8 cellular contexts compared by ENCODE assay signal in the genomic region with DNA sequence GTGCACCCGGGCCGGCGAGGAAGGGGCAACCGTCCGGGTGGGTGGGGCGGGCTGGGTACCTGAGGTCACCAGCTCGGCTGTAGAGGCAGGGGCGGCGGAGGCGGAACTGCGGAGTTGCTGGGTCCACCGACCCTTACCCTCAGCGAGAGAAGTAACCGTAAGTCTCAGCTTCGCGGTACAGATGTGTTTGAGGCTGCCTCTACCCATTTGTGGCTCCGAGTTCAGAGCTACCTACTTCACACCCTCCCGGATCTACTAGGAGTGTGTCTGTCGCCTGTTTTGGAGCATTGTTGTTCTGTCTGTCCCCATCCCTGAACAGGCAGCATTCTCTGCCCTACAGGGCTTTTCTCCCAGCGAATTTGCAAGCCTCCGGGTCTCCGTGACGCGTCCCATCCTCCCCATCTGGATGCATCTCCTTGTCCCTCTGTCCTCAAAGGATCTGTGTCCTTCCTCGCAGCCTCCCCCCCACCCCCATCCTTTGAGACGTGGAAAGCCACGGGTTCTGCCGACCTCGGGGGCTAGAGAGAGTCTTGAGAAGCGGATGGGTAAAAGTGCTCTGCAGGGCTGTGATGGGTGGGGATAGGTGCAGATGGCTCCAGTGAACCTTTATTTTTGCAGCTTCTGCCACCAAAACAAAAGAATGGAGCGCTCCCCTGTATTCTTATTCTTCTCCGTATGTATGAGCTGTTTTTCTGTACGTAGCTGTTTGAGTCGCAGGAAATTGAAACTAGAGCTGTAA. TPM values are rescaled to one million over a fixed set of nuclear protein-coding genes. Genes with fewer than 3 reads are reported as not detected.
DNase-seq lines count a peak whose midpoint lies in the region; ATAC-seq and TF ChIP-seq lines count a peak whose summit lies in the region.

No MANE protein-coding gene starts in this region.

- peak overlapping the region; percentile 63 to 99 (median 93) for H3K27ac Mint-ChIP-seq in naive thymus-derived CD8-positive, alpha-beta T cell

- no peaks in the 10 kb centered on the region for H3K27me3 Mint-ChIP-seq in naive thymus-derived CD8-positive, alpha-beta T cell

- H3K9me3 ChIP-seq in fibroblast of lung (ENCODE audit: control insufficient read depth, insufficient read depth, low read depth, low read length), result no peaks in the 10 kb centered on the region

- peak overlapping the region; percentile 76 for H3K27ac ChIP-seq in fibroblast of lung (ENCODE audit: insufficient read depth, low read length)

- H3K36me3 Mint-ChIP-seq in naive thymus-derived CD8-positive, alpha-beta T cell, result peaks cover 0 to 17% (median 6%) of the 10 kb centered on the region in 3 donors

- TF ChIP-seq CTCF in GM12875 (IDR thresholded peaks at IDR 0.05; ENCODE audit: borderline replicate concordance, insufficient read depth, low read depth, low read length), result no peak
- no peak for TF ChIP-seq CTCF in fibroblast of lung (conservative IDR thresholded peaks at IDR 0.05 in 1 of 2, IDR thresholded peaks at IDR 0.05 in 1 of 2; ENCODE audit: low read depth in 1 of 2, low read length in 2 of 2)

- POLR2A ChIA-PET in naive thymus-derived CD8-positive, alpha-beta T cell (lab: Charles Lee), result interaction anchor here (0.9 to 3.5 kb wide), 7 partner anchors 67 to 871 kb away, joined by 3 to 27 read pairs (median 6); a partner anchor contains a TSS

- H3K4me1 Mint-ChIP-seq in naive thymus-derived CD8-positive, alpha-beta T cell, result peaks cover 23 to 66% (median 49%) of the 10 kb centered on the region in 4 donors

- no peaks in the 10 kb centered on the region for H3K36me3 ChIP-seq in fibroblast of lung (ENCODE audit: control insufficient read depth, insufficient read depth, low read length)

- H3K4me3 Mint-ChIP-seq in naive thymus-derived CD8-positive, alpha-beta T cell, result peak overlapping the region; percentile 87 to 99 (median 94)

- peaks cover 61% of the 10 kb centered on the region for H3K79me2 ChIP-seq in fibroblast of lung (ENCODE audit: control insufficient read depth, insufficient read depth, low read length)

- no peaks in the 10 kb centered on the region for H4K20me1 ChIP-seq in fibroblast of lung (ENCODE audit: control insufficient read depth, extremely low read depth, insufficient read depth, low read length)

- H2AFZ ChIP-seq in fibroblast of lung (ENCODE audit: low read length), result peak overlapping the region; percentile 99

- DNase-seq in A172 (ENCODE audit: low spot score), result peak; percentile 33
- peak; percentile 8 for DNase-seq in NCI-H1092 (lab: John Stamatoyannopoulos, UW)
- DNase-seq in activated CD8-positive, alpha-beta memory T cell treated with anti-CD3 and anti-CD28 coated beads, Interleukin-2, amount 50 U/mL, for 48 hours, result peak; percentile 62
- DNase-seq in fibroblast of lung (ENCODE audit: low read depth in 2 of 2), result peak; percentile 8 to 25
- peak; percentile 1 to 65 (median 25) for DNase-seq in naive thymus-derived CD8-positive, alpha-beta T cell
- DNase-seq in NCI-H1417 treated with DMSO at 0.1 percent for 48 hours (lab: John Stamatoyannopoulos, UW), result no peak

- peak overlapping the region; percentile 87 for H3K9ac ChIP-seq in fibroblast of lung (ENCODE audit: insufficient read depth, low read length)

- peak; percentile 19 for ATAC-seq in HG02623 (IDR thresholded peaks at IDR 0.05; ENCODE audit: unreplicated experiment)
- peak; percentile 50 to 59 for ATAC-seq in naive thymus-derived CD8-positive, alpha-beta T cell

- peak overlapping the region; percentile 91 for H3K4me2 ChIP-seq in fibroblast of lung (ENCODE audit: extremely low read depth, insufficient read depth, low read length)

- H3K4me3 ChIP-seq in GM12875 (ENCODE audit: low read depth, low read length), result peak overlapping the region; percentile 76
- peak overlapping the region; percentile 88 to 99 (median 94) for H3K4me3 ChIP-seq in fibroblast of lung (replicated peaks in 1 of 4; ENCODE audit: control extremely low read depth in 1 of 4, insufficient read depth in 1 of 4, low read depth in 3 of 4, low read length in 4 of 4)

- H3K9me3 Mint-ChIP-seq in naive thymus-derived CD8-positive, alpha-beta T cell, result no peaks in the 10 kb centered on the region

- H3K4me1 ChIP-seq in fibroblast of lung (ENCODE audit: control insufficient read depth, extremely low read depth, insufficient read depth, low read length), result peaks cover 4% of the 10 kb centered on the region

- H3K27me3 ChIP-seq in fibroblast of lung (ENCODE audit: control insufficient read depth, insufficient read depth, low read length), result no peaks in the 10 kb centered on the region

RNA-seq across cellular contexts. Expression of a gene that starts 0.8 kb away (rescaled TPM):
- total RNA-seq in A172 (2014; rRNA removed; shearing (Covaris generic)), result 46.1 and 47.1 TPM in 2 replicates
- 50.6 and 60.4 TPM in 2 replicates for total RNA-seq in fibroblast of lung
- 38.1 and 53.4 TPM in 2 replicates for polyA plus RNA-seq in fibroblast of lung
- polyA plus RNA-seq in fibroblast of lung (2012), result 21.3 and 30.3 TPM in 2 replicates
- polyA minus RNA-seq in fibroblast of lung (ENCODE audit: low replicate concordance), result 58.4 and 61.1 TPM in 2 replicates
- total RNA-seq in naive thymus-derived CD8-positive, alpha-beta T cell, result 10 to 100 TPM; 75.8 to 91.0 TPM
- 10 to 100 TPM in 1 of 3 donors, 1 to 10 TPM in 2; 5.1 to 12.7 (median 9.8) TPM for polyA plus RNA-seq in naive thymus-derived CD8-positive, alpha-beta T cell

RNA-seq across cellular contexts. Expression of a gene that starts 0.8 kb away (rescaled TPM):
- total RNA-seq in A172 (2014; rRNA removed; shearing (Covaris generic)), result 41.2 and 50.4 TPM in 2 replicates
- total RNA-seq in fibroblast of lung, result 45.7 and 53.0 TPM in 2 replicates
- polyA plus RNA-seq in fibroblast of lung, result 37.9 and 52.3 TPM in 2 replicates
- 15.0 and 19.1 TPM in 2 replicates for polyA plus RNA-seq in fibroblast of lung (2012)
- 18.8 and 31.1 TPM in 2 replicates for polyA minus RNA-seq in fibroblast of lung (ENCODE audit: low replicate concordance)
- 10 to 100 TPM; 67.3 to 67.8 TPM for total RNA-seq in naive thymus-derived CD8-positive, alpha-beta T cell
- 10 to 100 TPM; 11.2 to 20.1 (median 17.6) TPM for polyA plus RNA-seq in naive thymus-derived CD8-positive, alpha-beta T cell
